8 cellular contexts compared by ENCODE assay signal in the genomic region with DNA sequence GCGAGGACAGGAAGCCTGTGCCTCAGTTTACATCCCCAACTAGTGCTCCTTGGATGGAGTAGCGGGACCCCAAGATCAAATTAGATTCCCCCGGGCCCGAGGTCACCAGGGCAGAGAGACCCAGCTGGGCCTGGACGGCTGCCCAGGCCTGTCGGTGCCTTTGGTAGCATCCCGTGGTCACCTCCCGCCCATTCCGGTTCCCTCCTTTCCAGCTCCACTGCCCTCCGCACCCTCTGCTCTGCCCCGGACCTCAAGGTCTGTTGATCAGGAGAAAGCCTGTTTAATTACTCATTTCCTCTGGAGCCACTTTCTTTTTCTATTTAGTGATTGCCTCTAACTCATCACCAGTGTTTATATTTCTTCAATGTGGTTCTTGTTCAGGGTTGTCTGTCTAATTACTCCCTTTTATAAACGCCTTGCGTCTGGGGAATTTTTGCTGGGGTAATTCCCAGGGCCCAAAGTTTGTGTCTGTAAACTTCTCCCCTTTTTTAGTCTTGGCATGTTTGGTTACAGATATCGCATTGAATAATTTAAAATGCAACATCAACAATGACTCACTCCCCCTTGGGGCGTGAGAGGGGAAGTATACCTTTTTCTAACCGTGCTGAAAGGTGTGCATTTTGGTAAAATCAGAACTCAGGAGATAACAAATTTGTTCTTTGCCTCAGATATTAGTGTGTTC. TPM values are rescaled to one million over a fixed set of nuclear protein-coding genes. Genes with fewer than 3 reads are reported as not detected.
A peak's percentile ranks its signal among the peaks of the same experiment; 100 is the strongest.
DNase-seq lines count a peak whose midpoint lies in the region; ATAC-seq, FAIRE-seq and TF ChIP-seq lines count a peak whose summit lies in the region.

No MANE protein-coding gene starts in this region.

- H3K36me3 ChIP-seq in BJ (ENCODE audit: control insufficient read depth, insufficient read depth, low read length) (0 out of 2 replicates have a peak, but pooled peaks cover 1% of the 10 kb centered on the region), neutrophil (no peaks in the 10 kb centered on the region)

- CTCF ChIA-PET in BJ (lab: Yijun Ruan, JAX), result interaction anchor here (0.6 to 1.8 kb wide), 5 partner anchors 13 to 72 kb away, joined by 3 to 10 read pairs (median 4); no protein-coding TSS in a partner anchor

- POLR2A ChIA-PET in BJ (lab: Charles Lee), result no interaction called here

- peak; percentile 25; the same call in 1 of the 2 replicates for TF ChIP-seq CTCF in BJ (IDR thresholded peaks at IDR 0.05; ENCODE audit: insufficient read depth, low read depth, low read length)
- TF ChIP-seq CTCF in foreskin fibroblast (IDR thresholded peaks at IDR 0.05; ENCODE audit: low read depth, low read length), result no peak
- no peak for TF ChIP-seq CTCF in neutrophil (IDR thresholded peaks at IDR 0.05)

- no peaks in the 10 kb centered on the region for H3K27me3 ChIP-seq in BJ (ENCODE audit: control insufficient read depth, insufficient read depth, low read length)
- H3K27me3 ChIP-seq in neutrophil, result no peaks in the 10 kb centered on the region

- H3K9me3 ChIP-seq in neutrophil, result no peaks in the 10 kb centered on the region

- H3K4me3 ChIP-seq in BJ (ENCODE audit: low read depth, low read length) (peak overlapping the region; percentile 92), foreskin fibroblast (ENCODE audit: low read depth in 1 of 2, low read length in 2 of 2) (peak overlapping the region; percentile 77 to 91), neutrophil (ENCODE audit: low read depth in 1 of 2, low read length in 1 of 2) (peak overlapping the region; percentile 70 to 72)

- peak; percentile 66 for FAIRE-seq in GM19239 (lab: Jason Lieb, UNC)
- no peak for FAIRE-seq in frontal cortex (lab: Jason Lieb, UNC)

- H3K4me1 ChIP-seq in neutrophil (ENCODE audit: control insufficient read depth in 1 of 2, insufficient read depth in 1 of 2, low read depth in 1 of 2, low read length in 1 of 2), result peaks cover 23 to 27% of the 10 kb centered on the region in 2 experiments

- ATAC-seq in GM21526 (IDR thresholded peaks at IDR 0.05; ENCODE audit: low FRiP score, unreplicated experiment), result no peak

- peak overlapping the region; percentile 74 for H3K27ac ChIP-seq in neutrophil

- DNase-seq in BJ (ENCODE audit: low read depth), result peak; percentile 31
- no peak for DNase-seq in GM19239 (ENCODE audit: insufficient read length, low spot score)
- peak; percentile 59 for DNase-seq in NCI-H69 (lab: John Stamatoyannopoulos, UW)
- DNase-seq in activated T-helper 9 cell treated with anti-CD3 and anti-CD28 coated beads, Interleukin-2, amount 50 U/mL, for 16 hours (ENCODE audit: low read depth), result peak; percentile 27
- peak; percentile 74 to 89 for DNase-seq in foreskin fibroblast
- no peak for DNase-seq in frontal cortex (ENCODE audit: low spot score in 2 of 2)

RNA-seq across cellular contexts. Expression of a gene that starts 1.9 kb away (rescaled TPM):
- 2.6 and 3.3 TPM in 2 replicates for polyA plus RNA-seq in BJ (2011; rRNA removed)
- 8.2 and 11.5 TPM in 2 replicates for polyA minus RNA-seq in BJ (2011; rRNA and poly(A)+ RNA removed)
- 17.5 TPM for total RNA-seq in frontal cortex

Comparison
In these comparisons a context has a peak if more than half of its experiments do, and no peak if none do; other contexts are left out.
1. DNase-seq: peak in BJ (single experiment), NCI-H69 (single experiment), activated T-helper 9 cell treated with anti-CD3 and anti-CD28 coated beads, Interleukin-2, amount 50 U/mL, for 16 hours (single experiment) and foreskin fibroblast (2 of 2); none in GM19239 (single experiment) and frontal cortex (0 of 2).
2. Peak in every context shown above with its lines, with median percentiles within 50 percentile points of each other: H3K4me3 ChIP-seq.